ENCODE assay signal across 10 cellular contexts in genomic region chr10:123148414-123149161, GRCh38. TPM values are rescaled to one million over a fixed set of nuclear protein-coding genes. Genes with fewer than 3 reads are reported as not detected.
DNase-seq lines count a peak whose midpoint lies in the region; ATAC-seq and TF ChIP-seq lines count a peak whose summit lies in the region.
"Had no signal": no experiment of that assay in that cellular context is flagged by ENCODE, and none has a peak within 500 bp of the region (broad histone marks: within the 10 kb centered on the region; RNA-seq: fewer than 3 reads in every experiment).

No MANE protein-coding gene starts in this region.

- no peaks in the 10 kb centered on the region for H3K79me2 ChIP-seq in hepatocyte

- H3K4me1 Mint-ChIP-seq in activated naive CD4-positive, alpha-beta T cell treated with anti-CD3 and anti-CD28 coated beads, Interleukin-2, amount 50 U/mL, for 24 hours = peaks cover 64% of the 10 kb centered on the region
- peaks cover 16% of the 10 kb centered on the region for H3K4me1 Mint-ChIP-seq in type B pancreatic cell (ENCODE audit: unreplicated experiment)

- ATAC-seq in Panc1 (peak; percentile 73), psoas muscle (no peak)

- H2AFZ ChIP-seq in hepatocyte = no peak overlapping the region

- H3K27ac Mint-ChIP-seq in activated naive CD4-positive, alpha-beta T cell treated with anti-CD3 and anti-CD28 coated beads, Interleukin-2, amount 50 U/mL, for 24 hours = peak overlapping the region; percentile 67
- H3K27ac Mint-ChIP-seq in type B pancreatic cell = peak overlapping the region; percentile 17

- H3K4me1 ChIP-seq in Panc1 (ENCODE audit: control insufficient read depth, insufficient read depth, low read length) (peaks cover 36% of the 10 kb centered on the region), hepatocyte (ENCODE audit: insufficient read depth) (peaks cover 14% of the 10 kb centered on the region), psoas muscle (peaks cover 27% of the 10 kb centered on the region)

- no peaks in the 10 kb centered on the region for H3K36me3 Mint-ChIP-seq in activated naive CD4-positive, alpha-beta T cell treated with anti-CD3 and anti-CD28 coated beads, Interleukin-2, amount 50 U/mL, for 24 hours
- peaks cover 3% of the 10 kb centered on the region for H3K36me3 Mint-ChIP-seq in type B pancreatic cell

- POLR2A ChIA-PET in Panc1 (lab: Charles Lee) = no interaction called here

- H3K27me3 ChIP-seq in Panc1 (ENCODE audit: control insufficient read depth, insufficient read depth, low read length) (no peaks in the 10 kb centered on the region), hepatocyte (peaks cover 98% of the 10 kb centered on the region), psoas muscle (ENCODE audit: insufficient read depth in 3 of 3, low read length in 2 of 3) (peaks cover 3 to 98% (median 65%) of the 10 kb centered on the region in 3 donors)

- TF ChIP-seq CTCF in Panc1 (IDR thresholded peaks at IDR 0.05) = no peak
- TF ChIP-seq CTCF in hepatocyte (IDR thresholded peaks at IDR 0.05; ENCODE audit: poor library complexity) = no peak
- no peak for TF ChIP-seq CTCF in type B pancreatic cell (conservative IDR thresholded peaks at IDR 0.05)
- no peak for TF ChIP-seq CTCF in psoas muscle (IDR thresholded peaks at IDR 0.05)

- H3K36me3 ChIP-seq in Panc1 (ENCODE audit: control insufficient read depth, insufficient read depth, low read length) (no peaks in the 10 kb centered on the region), hepatocyte (replicated peaks; ENCODE audit: insufficient read depth, low read depth) (no peaks in the 10 kb centered on the region), psoas muscle (ENCODE audit: insufficient read depth in 1 of 2, low read depth in 1 of 2) (no peaks in the 10 kb centered on the region)

- H3K4me3 ChIP-seq in Panc1 (ENCODE audit: low read depth in 2 of 2, low read length in 2 of 2) (peak overlapping the region; percentile 43 to 54), hepatocyte (no peak overlapping the region), psoas muscle (no peak overlapping the region)

- no peaks in the 10 kb centered on the region for H3K9me3 ChIP-seq in Panc1 (ENCODE audit: control insufficient read depth, insufficient read depth, low read depth, low read length)
- H3K9me3 ChIP-seq in hepatocyte (ENCODE audit: low read depth) = no peaks in the 10 kb centered on the region
- H3K9me3 ChIP-seq in psoas muscle = no peaks in the 10 kb centered on the region

- H3K9me2 ChIP-seq in hepatocyte (replicated peaks; ENCODE audit: insufficient read depth) = no peaks in the 10 kb centered on the region

- WGBS in hepatocyte (ENCODE audit: low lambda C conversion rate, missing lambda C conversion rate) = 3% methylated on average over 53 of the region's 55 CpGs
- WGBS in psoas muscle, 3 donors = 1 to 3% (median 2%) methylated on average over 38 to 55 of the region's 55 CpGs

- DNase-seq in activated naive CD4-positive, alpha-beta T cell treated with anti-CD3 and anti-CD28 coated beads, Interleukin-2, amount 50 U/mL, for 16 hours = no peak
- DNase-seq in Panc1 (ENCODE audit: low read depth, low spot score) = no peak
- DNase-seq in hepatocyte (ENCODE audit: low spot score) = no peak
- no peak for DNase-seq in type B pancreatic cell (ENCODE audit: extremely low spot score, unreplicated experiment)
- DNase-seq in EL = no peak
- DNase-seq in psoas muscle = no peak
- no peak for DNase-seq in SHP77 treated with DMSO at 0.1 percent for 48 hours (lab: John Stamatoyannopoulos, UW)
- DNase-seq: activated effector memory CD4-positive, alpha-beta T cell treated with Interleukin-2 at 50 U/mL for 16 hours; DMS 273 treated with DMSO at 0.1 percent for 48 hours had no signal

- peak overlapping the region; percentile 84 for H3K4me3 Mint-ChIP-seq in activated naive CD4-positive, alpha-beta T cell treated with anti-CD3 and anti-CD28 coated beads, Interleukin-2, amount 50 U/mL, for 24 hours
- peak overlapping the region; percentile 80 for H3K4me3 Mint-ChIP-seq in type B pancreatic cell

- intact Hi-C loops in Panc1 (cut with micrococcal nuclease; ENCODE audit: unreplicated experiment) = no loop called here
- intact Hi-C loops in psoas muscle (cut with DNase I) = no loop called here

- H3K4me2 ChIP-seq in hepatocyte = peak overlapping the region; percentile 87

- peaks cover 40% of the 10 kb centered on the region for H3K27me3 Mint-ChIP-seq in activated naive CD4-positive, alpha-beta T cell treated with anti-CD3 and anti-CD28 coated beads, Interleukin-2, amount 50 U/mL, for 24 hours
- peaks cover 90% of the 10 kb centered on the region for H3K27me3 Mint-ChIP-seq in type B pancreatic cell

- H4K20me1 ChIP-seq in hepatocyte (ENCODE audit: insufficient read depth, poor library complexity, severe bottlenecking) = no peaks in the 10 kb centered on the region

- H3K27ac ChIP-seq in Panc1 (ENCODE audit: low read length) = peak overlapping the region; percentile 79
- H3K27ac ChIP-seq in hepatocyte = no peak overlapping the region
- H3K27ac ChIP-seq in psoas muscle = no peak overlapping the region

- H3K9me3 Mint-ChIP-seq in activated naive CD4-positive, alpha-beta T cell treated with anti-CD3 and anti-CD28 coated beads, Interleukin-2, amount 50 U/mL, for 24 hours = no peaks in the 10 kb centered on the region
- no peaks in the 10 kb centered on the region for H3K9me3 Mint-ChIP-seq in type B pancreatic cell

- no TSS peak for BruUV-seq in Panc1 (replicated peaks; lab: Mats Ljungman, UMichigan)

- in situ Hi-C loops in Panc1 (cut with HindIII; ENCODE audit: low pct_unique_long_range_greater_than_20kb, low sequenced_read_pairs) = no loop called here

- CTCF ChIA-PET in Panc1 (lab: Charles Lee) = no interaction called here

RNA-seq across cellular contexts. Expression of gene HMX2, which starts 0.7 kb away (rescaled TPM):
- total RNA-seq in Panc1 (2021; ENCODE audit: unreplicated experiment) (2.7 TPM), hepatocyte (not detected in 2 replicates), type B pancreatic cell (ENCODE audit: low replicate concordance) (0.19 TPM in 1 of 2 replicates, not detected in the other), psoas muscle (not detected)
- 4.1 TPM for polyA plus RNA-seq in Panc1 (2012; ENCODE audit: insufficient read length)
- polyA plus RNA-seq in hepatocyte (not detected in 2 replicates), psoas muscle (not detected)

RNA-seq across cellular contexts. Expression of gene BUB3, which starts 5.6 kb away (rescaled TPM):
- 237 TPM for total RNA-seq in Panc1 (2021; ENCODE audit: unreplicated experiment)
- 189 TPM for polyA plus RNA-seq in Panc1 (2012; ENCODE audit: insufficient read length)
- 113 and 131 TPM in 2 replicates for total RNA-seq in hepatocyte
- polyA plus RNA-seq in hepatocyte = 81.1 and 92.0 TPM in 2 replicates
- total RNA-seq in type B pancreatic cell (ENCODE audit: low replicate concordance) = 74.2 and 124 TPM in 2 replicates
- 10 to 100 TPM; 28.6 to 35.3 (median 31.2) TPM for total RNA-seq in psoas muscle
- 10 to 100 TPM; 32.9 to 67.3 (median 49.1) TPM for polyA plus RNA-seq in psoas muscle

RNA-seq across cellular contexts. Expression of gene HMX3, which starts 12.8 kb away (rescaled TPM):
- 15.2 TPM for total RNA-seq in Panc1 (2021; ENCODE audit: unreplicated experiment)
- 11.9 TPM for polyA plus RNA-seq in Panc1 (2012; ENCODE audit: insufficient read length)
- total RNA-seq in hepatocyte = not detected in 2 replicates
- not detected in 2 replicates for polyA plus RNA-seq in hepatocyte
- total RNA-seq in type B pancreatic cell (ENCODE audit: low replicate concordance) = 0.77 TPM in 1 of 2 replicates, not detected in the other
- not detected for total RNA-seq in psoas muscle
- not detected for polyA plus RNA-seq in psoas muscle

Comparison
In these comparisons a context has a peak if more than half of its experiments do, and no peak if none do; other contexts are left out.
1. H3K4me3 ChIP-seq: peak in Panc1 (2 of 2); none in hepatocyte (single experiment) and psoas muscle (single experiment).